In genomic region chr17:16286947-16287562, GRCh38 we compare ENCODE assay signal across 8 cellular contexts.
A peak's percentile ranks its signal among the peaks of the same experiment; 100 is the strongest.
DNase-seq lines count a peak whose midpoint lies in the region; ATAC-seq and TF ChIP-seq lines count a peak whose summit lies in the region.

No MANE protein-coding gene starts in this region.

- peak overlapping the region; percentile 66 for H3K4me3 Mint-ChIP-seq in activated CD4-positive, alpha-beta T cell treated with anti-CD3 and anti-CD28 coated beads for 36 hours

- no peaks in the 10 kb centered on the region for H3K27me3 Mint-ChIP-seq in activated CD4-positive, alpha-beta T cell treated with anti-CD3 and anti-CD28 coated beads for 36 hours

- H3K27ac ChIP-seq in adipose tissue (ENCODE audit: low read depth, low read length) (peak overlapping the region; percentile 95), liver (ENCODE audit: low read depth in 1 of 2, low read length in 2 of 2) (peak overlapping the region; percentile 93 to 95), tibial nerve (peak overlapping the region; percentile 68 to 96 (median 88))

- H3K36me3 Mint-ChIP-seq in activated CD4-positive, alpha-beta T cell treated with anti-CD3 and anti-CD28 coated beads for 36 hours (ENCODE audit: low read depth) = peaks cover 26% of the 10 kb centered on the region

- H3K9me3 ChIP-seq in liver (ENCODE audit: control insufficient read depth in 4 of 4, low read length in 3 of 4) (no peaks in the 10 kb centered on the region), tibial nerve (no peaks in the 10 kb centered on the region)

- ATAC-seq in activated CD4-positive, alpha-beta T cell treated with anti-CD3 and anti-CD28 coated beads for 36 hours = no peak
- ATAC-seq in HG03196 (IDR thresholded peaks at IDR 0.05; ENCODE audit: unreplicated experiment) (peak; percentile 50), GM21529 (IDR thresholded peaks at IDR 0.05; ENCODE audit: unreplicated experiment) (no peak)

- peaks cover 1% of the 10 kb centered on the region for H3K9me3 Mint-ChIP-seq in activated CD4-positive, alpha-beta T cell treated with anti-CD3 and anti-CD28 coated beads for 36 hours (ENCODE audit: low read depth)

- no peak for TF ChIP-seq CTCF in liver (IDR thresholded peaks at IDR 0.05; ENCODE audit: low read depth, low read length, missing input control)
- TF ChIP-seq CTCF in tibial nerve (IDR thresholded peaks at IDR 0.05) = no peak

- CTCF ChIA-PET in activated CD4-positive, alpha-beta T cell treated with anti-CD3 and anti-CD28 coated beads for 36 hours (lab: Charles Lee) = interaction anchor here (0.6 to 1.7 kb wide), 5 partner anchors 12 to 130 kb away, joined by 3 to 6 read pairs (median 3); partner anchors contain the start of genes CENPV and UBB

- no peak for TF ChIP-seq POLR2A in tibial nerve (IDR thresholded peaks at IDR 0.05)

- no peak overlapping the region for H3K4me3 ChIP-seq in liver (ENCODE audit: low read depth in 1 of 3, low read length in 3 of 3)
- H3K4me3 ChIP-seq in tibial nerve = peak overlapping the region in 2 of 4 donors; percentile 1 to 35

- no peak for TF ChIP-seq EP300 in tibial nerve (IDR thresholded peaks at IDR 0.05)

- H3K27me3 ChIP-seq in liver (ENCODE audit: control insufficient read depth in 4 of 4, insufficient read depth in 4 of 4, low read length in 3 of 4) = no peaks in the 10 kb centered on the region
- H3K27me3 ChIP-seq in tibial nerve = no peaks in the 10 kb centered on the region

- H3K36me3 ChIP-seq in liver (ENCODE audit: control insufficient read depth in 4 of 4, insufficient read depth in 3 of 4, low read depth in 1 of 4, low read length in 3 of 4) (no peaks in the 10 kb centered on the region), tibial nerve (no peaks in the 10 kb centered on the region)

- POLR2A ChIA-PET in activated CD4-positive, alpha-beta T cell treated with anti-CD3 and anti-CD28 coated beads for 36 hours (lab: Charles Lee) = interaction anchor here (1.1 kb wide), 1 partner anchor 152 kb away, joined by 3 read pairs; no protein-coding TSS in a partner anchor

- H3K4me1 ChIP-seq in liver (ENCODE audit: control insufficient read depth in 4 of 4, insufficient read depth in 4 of 4, low read length in 3 of 4) (peaks cover 15 to 44% (median 24%) of the 10 kb centered on the region in 4 donors), tibial nerve (peaks cover 0 to 38% (median 35%) of the 10 kb centered on the region in 4 donors)

- peak; percentile 24 for DNase-seq in activated CD4-positive, alpha-beta T cell treated with anti-CD3 and anti-CD28 coated beads for 36 hours
- no peak for DNase-seq in activated CD4-positive, alpha-beta T cell treated with anti-CD3 and anti-CD28 coated beads, Interleukin-2, amount 50 U/mL, for 4 hours
- DNase-seq in tibial nerve (ENCODE audit: low spot score in 2 of 2) = peak in 1 of 2 donors; percentile 19
- DNase-seq in hypothalamus (lab: John Stamatoyannopoulos, UW) = no peak

- peak overlapping the region; percentile 96 for H3K27ac Mint-ChIP-seq in activated CD4-positive, alpha-beta T cell treated with anti-CD3 and anti-CD28 coated beads for 36 hours

- peak overlapping the region; percentile 34 to 64 for H3K9ac ChIP-seq in liver (ENCODE audit: low read depth in 1 of 2, low read length in 2 of 2)

- H3K4me1 Mint-ChIP-seq in activated CD4-positive, alpha-beta T cell treated with anti-CD3 and anti-CD28 coated beads for 36 hours = peaks cover 53% of the 10 kb centered on the region

- no peak for TF ChIP-seq RAD21 in liver (IDR thresholded peaks at IDR 0.05)

- intact Hi-C loops in activated CD4-positive, alpha-beta T cell treated with anti-CD3 and anti-CD28 coated beads for 36 hours (cut with DNase I, micrococcal nuclease) = loop anchor here (1.0 to 5.0 kb wide), 10 partner anchors 58 to 300 kb away; partner anchors contain the start of genes CENPV (in 2 of the 2), NCOR1 (in 2 of the 2) and PIGL (in 1 of the 2)

- 55 to 76% (median 63%) methylated on average over 10 of the region's 10 CpGs for WGBS in adipose tissue, 3 donors
- 83% methylated on average over 10 of the region's 10 CpGs for WGBS in liver
- 55 to 60% methylated on average over 10 of the region's 10 CpGs for WGBS in tibial nerve, 2 donors

TF ChIP-seq in liver, 16 proteins besides CTCF, POLR2A, EP300 and RAD21:
- no peak for TF ChIP-seq NR2F2 (IDR thresholded peaks at IDR 0.05)
- TF ChIP-seq, protein P1, sequence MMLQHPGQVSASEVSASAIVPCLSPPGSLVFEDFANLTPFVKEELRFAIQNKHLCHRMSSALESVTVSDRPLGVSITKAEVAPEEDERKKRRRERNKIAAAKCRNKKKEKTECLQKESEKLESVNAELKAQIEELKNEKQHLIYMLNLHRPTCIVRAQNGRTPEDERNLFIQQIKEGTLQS (IDR thresholded peaks at IDR 0.05) = no peak
- no peak for TF ChIP-seq GABPA (IDR thresholded peaks at IDR 0.05 in 1 of 2, conservative IDR thresholded peaks at IDR 0.05 in 1 of 2)
- TF ChIP-seq HNF4A (conservative IDR thresholded peaks at IDR 0.05) = peak; percentile 11 to 50
- no peak for TF ChIP-seq FOXA2 (IDR thresholded peaks at IDR 0.05)
TF ChIP-seq in liver: peak in this region for 1.
